ENCODE assay signal across 21 cellular contexts in genomic region chr1:236509647-236510401, GRCh38. TPM values are rescaled to one million over a fixed set of nuclear protein-coding genes. Genes with fewer than 3 reads are reported as not detected.
DNase-seq lines count a peak whose midpoint lies in the region; ATAC-seq and TF ChIP-seq lines count a peak whose summit lies in the region.
"Had no signal": no experiment of that assay in that cellular context is flagged by ENCODE, and none has a peak within 500 bp of the region (broad histone marks: within the 10 kb centered on the region; RNA-seq: fewer than 3 reads in every experiment).

No MANE protein-coding gene starts in this region.

- WGBS in stomach, 5 donors = 45 to 70% (median 59%) methylated on average over 8 of the region's 8 CpGs

- H3K4me1 ChIP-seq in stomach = peaks cover 12 to 49% (median 24%) of the 10 kb centered on the region in 4 donors
- H3K4me1 ChIP-seq in A673 (ENCODE audit: insufficient read depth, low read length, poor library complexity, severe bottlenecking) = peaks cover 6% of the 10 kb centered on the region
- H3K4me1 ChIP-seq: lower lobe of right lung had no signal

- no peak for TF ChIP-seq POLR2A in stomach (IDR thresholded peaks at IDR 0.05)

- no peaks in the 10 kb centered on the region for H3K36me3 ChIP-seq in stomach
- no peaks in the 10 kb centered on the region for H3K36me3 ChIP-seq in A673 (ENCODE audit: insufficient read depth, low read length, poor library complexity, severe bottlenecking)
- H3K36me3 ChIP-seq: lower lobe of right lung had no signal

- CTCF ChIA-PET in activated CD4-positive, alpha-beta memory T cell treated with anti-CD3 and anti-CD28 coated beads, Interleukin-2, amount 10 ng/mL, durations not matched to agents 7 days and 5 days (lab: Charles Lee) = no interaction called here
- CTCF ChIA-PET in activated CD4-positive, alpha-beta memory T cell treated with anti-CD3 and anti-CD28 coated beads for 36 hours (lab: Charles Lee) = interaction anchor here (0.6 kb wide), 2 partner anchors 360 to 366 kb away, joined by 3 read pairs; no protein-coding TSS in a partner anchor
- CTCF ChIA-PET in WTC11 (lab: Charles Lee) = interaction anchor here (0.6 to 1.8 kb wide), 3 partner anchors 9 to 134 kb away, joined by 3 to 6 read pairs (median 5); no protein-coding TSS in a partner anchor
- CTCF ChIA-PET in A673 (lab: Charles Lee) = no interaction called here

- peak overlapping the region; percentile 52 for H3K27ac Mint-ChIP-seq in activated CD4-positive, alpha-beta memory T cell treated with anti-CD3 and anti-CD28 coated beads, Interleukin-2, amount 10 ng/mL, durations not matched to agents 7 days and 5 days
- no peak overlapping the region for H3K27ac Mint-ChIP-seq in activated CD4-positive, alpha-beta memory T cell treated with anti-CD3 and anti-CD28 coated beads for 36 hours
- no peak overlapping the region for H3K27ac Mint-ChIP-seq in WTC11
- H3K27ac Mint-ChIP-seq: activated naive CD8-positive, alpha-beta T cell treated with anti-CD3 and anti-CD28 coated beads for 36 hours; T-helper 2 cell treated with Interferon-gamma antibody and Interleukin-4, amounts not matched to agents 5 μg/mL and 100 μg/mL, for 36 hours had no signal

- BruUV-seq in A673 (replicated peaks; lab: Mats Ljungman, UMichigan) = no TSS peak

- no peak for DNase-seq in activated CD4-positive, alpha-beta memory T cell treated with anti-CD3 and anti-CD28 coated beads, Interleukin-2, amount 10 ng/mL, durations not matched to agents 7 days and 5 days
- no peak for DNase-seq in activated CD4-positive, alpha-beta memory T cell treated with anti-CD3 and anti-CD28 coated beads for 36 hours
- no peak for DNase-seq in WTC11 (ENCODE audit: low spot score)
- DNase-seq in iPS-NIHi7 (ENCODE audit: extremely low spot score) = peak; percentile 24
- peak; percentile 37 for DNase-seq in stomach
- DNase-seq in A673 (ENCODE audit: low spot score) = no peak
- DNase-seq in NCI-H526 (lab: John Stamatoyannopoulos, UW) = no peak
- DNase-seq: activated CD4-positive, alpha-beta T cell treated with anti-CD3 and anti-CD28 coated beads, Interleukin-2, amount 50 U/mL, for 48 hours; activated CD4-positive, CD25-positive, alpha-beta regulatory T cell; activated effector memory CD4-positive, alpha-beta T cell treated with Interleukin-2 at 50 U/mL for 16 hours; activated naive CD8-positive, alpha-beta T cell treated with anti-CD3 and anti-CD28 coated beads for 36 hours; foreskin melanocyte; hippocampal formation; lower lobe of right lung; NCI-H1105; NCI-H2081 had no signal

- ATAC-seq in WTC11 = peak; percentile 79
- no peak for ATAC-seq in HG02981 (IDR thresholded peaks at IDR 0.05; ENCODE audit: unreplicated experiment)
- ATAC-seq: esophagus mucosa, lower lobe of right lung had no signal

- peaks cover 46% of the 10 kb centered on the region for H3K4me1 Mint-ChIP-seq in activated CD4-positive, alpha-beta memory T cell treated with anti-CD3 and anti-CD28 coated beads, Interleukin-2, amount 10 ng/mL, durations not matched to agents 7 days and 5 days
- peaks cover 28% of the 10 kb centered on the region for H3K4me1 Mint-ChIP-seq in activated CD4-positive, alpha-beta memory T cell treated with anti-CD3 and anti-CD28 coated beads for 36 hours (ENCODE audit: low read depth)
- peaks cover 9% of the 10 kb centered on the region for H3K4me1 Mint-ChIP-seq in WTC11

- no peaks in the 10 kb centered on the region for H3K9me3 ChIP-seq in stomach
- H3K9me3 ChIP-seq in A673 (ENCODE audit: low read depth, low read length, poor library complexity, severe bottlenecking) = no peaks in the 10 kb centered on the region
- H3K9me3 ChIP-seq: lower lobe of right lung had no signal

- TF ChIP-seq CTCF in WTC11 (IDR thresholded peaks at IDR 0.05) (no peak), stomach (IDR thresholded peaks at IDR 0.05) (no peak), A673 (conservative IDR thresholded peaks at IDR 0.05; ENCODE audit: low read depth, low read length) (no peak)

- H3K4me3 ChIP-seq in stomach = no peak overlapping the region
- no peak overlapping the region for H3K4me3 ChIP-seq in A673 (ENCODE audit: low read depth, low read length, poor library complexity, severe bottlenecking)
- H3K4me3 ChIP-seq: lower lobe of right lung had no signal

- intact Hi-C loops in activated CD4-positive, alpha-beta memory T cell treated with anti-CD3 and anti-CD28 coated beads for 36 hours (cut with micrococcal nuclease) = loop anchor here (2.0 to 5.0 kb wide), 2 partner anchors 19 to 653 kb away; no protein-coding TSS in a partner anchor
- intact Hi-C loops in stomach (cut with DNase I; ENCODE audit: low total_unique reads) = no loop called here
- intact Hi-C loops in A673 (cut with micrococcal nuclease; ENCODE audit: unreplicated experiment) = no loop called here

- no peaks in the 10 kb centered on the region for H3K27me3 ChIP-seq in stomach
- H3K27me3 ChIP-seq in A673 (replicated peaks; ENCODE audit: insufficient read depth, low read depth, low read length, poor library complexity) = no peaks in the 10 kb centered on the region

- TF ChIP-seq EP300 in stomach (IDR thresholded peaks at IDR 0.05) = no peak

- H3K36me3 Mint-ChIP-seq in activated CD4-positive, alpha-beta memory T cell treated with anti-CD3 and anti-CD28 coated beads, Interleukin-2, amount 10 ng/mL, durations not matched to agents 7 days and 5 days (ENCODE audit: low read depth) = no peaks in the 10 kb centered on the region
- H3K36me3 Mint-ChIP-seq in activated CD4-positive, alpha-beta memory T cell treated with anti-CD3 and anti-CD28 coated beads for 36 hours = no peaks in the 10 kb centered on the region
- H3K36me3 Mint-ChIP-seq in WTC11 = no peaks in the 10 kb centered on the region
- H3K36me3 Mint-ChIP-seq: activated naive CD8-positive, alpha-beta T cell treated with anti-CD3 and anti-CD28 coated beads for 36 hours had no signal

- no peak overlapping the region for H3K4me3 Mint-ChIP-seq in activated CD4-positive, alpha-beta memory T cell treated with anti-CD3 and anti-CD28 coated beads, Interleukin-2, amount 10 ng/mL, durations not matched to agents 7 days and 5 days
- no peak overlapping the region for H3K4me3 Mint-ChIP-seq in activated CD4-positive, alpha-beta memory T cell treated with anti-CD3 and anti-CD28 coated beads for 36 hours
- H3K4me3 Mint-ChIP-seq in WTC11 = no peak overlapping the region
- H3K4me3 Mint-ChIP-seq: activated naive CD8-positive, alpha-beta T cell treated with anti-CD3 and anti-CD28 coated beads for 36 hours; central memory CD8-positive, alpha-beta T cell; T-helper 2 cell treated with Interferon-gamma antibody and Interleukin-4, amounts not matched to agents 5 μg/mL and 100 μg/mL, for 36 hours had no signal

- H3K27ac ChIP-seq in stomach (no peak overlapping the region), A673 (ENCODE audit: low read depth, low read length, poor library complexity, severe bottlenecking) (no peak overlapping the region)
- H3K27ac ChIP-seq: lower lobe of right lung had no signal

- POLR2A ChIA-PET in activated CD4-positive, alpha-beta memory T cell treated with anti-CD3 and anti-CD28 coated beads, Interleukin-2, amount 10 ng/mL, durations not matched to agents 7 days and 5 days (lab: Charles Lee) = interaction anchor here (0.7 kb wide), 1 partner anchor 14 kb away, joined by 3 read pairs; the partner anchor contains the start of gene LGALS8
- POLR2A ChIA-PET in activated CD4-positive, alpha-beta memory T cell treated with anti-CD3 and anti-CD28 coated beads for 36 hours (lab: Charles Lee) = interaction anchor here (1.1 kb wide), 1 partner anchor 14 kb away, joined by 3 read pairs; the partner anchor contains the start of gene LGALS8
- POLR2A ChIA-PET in WTC11 (lab: Charles Lee) (no interaction called here), A673 (lab: Charles Lee; ENCODE audit: low non-redundant PET) (no interaction called here)

- H3K9me3 Mint-ChIP-seq in activated CD4-positive, alpha-beta memory T cell treated with anti-CD3 and anti-CD28 coated beads, Interleukin-2, amount 10 ng/mL, durations not matched to agents 7 days and 5 days = no peaks in the 10 kb centered on the region
- H3K9me3 Mint-ChIP-seq in activated CD4-positive, alpha-beta memory T cell treated with anti-CD3 and anti-CD28 coated beads for 36 hours = no peaks in the 10 kb centered on the region
- H3K9me3 Mint-ChIP-seq in WTC11 = no peaks in the 10 kb centered on the region
- H3K9me3 Mint-ChIP-seq: activated naive CD8-positive, alpha-beta T cell treated with anti-CD3 and anti-CD28 coated beads for 36 hours; central memory CD8-positive, alpha-beta T cell; T-helper 2 cell treated with Interferon-gamma antibody and Interleukin-4, amounts not matched to agents 5 μg/mL and 100 μg/mL, for 36 hours had no signal

- H3K27me3 Mint-ChIP-seq in activated CD4-positive, alpha-beta memory T cell treated with anti-CD3 and anti-CD28 coated beads, Interleukin-2, amount 10 ng/mL, durations not matched to agents 7 days and 5 days = peaks cover 6% of the 10 kb centered on the region
- no peaks in the 10 kb centered on the region for H3K27me3 Mint-ChIP-seq in activated CD4-positive, alpha-beta memory T cell treated with anti-CD3 and anti-CD28 coated beads for 36 hours
- H3K27me3 Mint-ChIP-seq in WTC11 (ENCODE audit: low read depth) = no peaks in the 10 kb centered on the region
- H3K27me3 Mint-ChIP-seq: central memory CD8-positive, alpha-beta T cell had no signal

TF ChIP-seq in WTC11, 78 proteins besides CTCF, POLR2A, EP300 and RAD21 (continues in another document):
- TF ChIP-seq ZNF138 (CRISPR knock-in tag; conservative IDR thresholded peaks at IDR 0.05) (no peak), TP53 (CRISPR knock-in tag; IDR thresholded peaks at IDR 0.05) (no peak), SP1 (CRISPR knock-in tag; conservative IDR thresholded peaks at IDR 0.05) (no peak), NFATC4 (CRISPR knock-in tag; IDR thresholded peaks at IDR 0.05) (no peak), ATF2 (CRISPR knock-in tag; IDR thresholded peaks at IDR 0.05; ENCODE audit: borderline replicate concordance, low read depth) (no peak)

RNA-seq across cellular contexts. Expression of gene LGALS8, which starts 14.0 kb away (rescaled TPM):
- total RNA-seq in activated CD4-positive, alpha-beta memory T cell treated with anti-CD3 and anti-CD28 coated beads, Interleukin-2, amount 10 ng/mL, durations not matched to agents 7 days and 5 days = 100 to 1,000 TPM; 145 to 146 TPM
- total RNA-seq in activated CD4-positive, alpha-beta memory T cell treated with anti-CD3 and anti-CD28 coated beads for 36 hours = 10 to 100 TPM; 83.7 to 88.3 TPM
- total RNA-seq in WTC11 (2021) (8.6 to 10.3 TPM (median 10.1 TPM) in 3 replicates), stomach (100 to 1,000 TPM in 3 of 5 donors, 10 to 100 TPM in 2; 32.7 to 142 (median 104) TPM), A673 (2021) (34.4 and 35.3 TPM in 2 replicates)
- polyA plus RNA-seq in stomach = 10 to 100 TPM; 17.9 to 23.7 (median 18.7) TPM
- total RNA-seq: OCI-LY7 had no signal

Comparison
In these comparisons a context has a peak if more than half of its experiments do, and no peak if none do; other contexts are left out.
1. CTCF ChIA-PET loops: an anchor here in activated CD4-positive, alpha-beta memory T cell treated with anti-CD3 and anti-CD28 coated beads for 36 hours (0.6 kb wide) and WTC11 (0.6 to 1.8 kb wide); none called in activated CD4-positive, alpha-beta memory T cell treated with anti-CD3 and anti-CD28 coated beads, Interleukin-2, amount 10 ng/mL, durations not matched to agents 7 days and 5 days and A673.
2. DNase-seq: peak in iPS-NIHi7 (single experiment) and stomach (single experiment); none in activated CD4-positive, alpha-beta memory T cell treated with anti-CD3 and anti-CD28 coated beads, Interleukin-2, amount 10 ng/mL, durations not matched to agents 7 days and 5 days (single experiment), activated CD4-positive, alpha-beta memory T cell treated with anti-CD3 and anti-CD28 coated beads for 36 hours (single experiment), WTC11 (single experiment), A673 (single experiment) and NCI-H526 (0 of 2).
3. POLR2A ChIA-PET loops: an anchor here in activated CD4-positive, alpha-beta memory T cell treated with anti-CD3 and anti-CD28 coated beads, Interleukin-2, amount 10 ng/mL, durations not matched to agents 7 days and 5 days (0.7 kb wide) and activated CD4-positive, alpha-beta memory T cell treated with anti-CD3 and anti-CD28 coated beads for 36 hours (1.1 kb wide); none called in WTC11 and A673.